Comparison of ENCODE assay signal across 1 cellular context in the genomic region with DNA sequence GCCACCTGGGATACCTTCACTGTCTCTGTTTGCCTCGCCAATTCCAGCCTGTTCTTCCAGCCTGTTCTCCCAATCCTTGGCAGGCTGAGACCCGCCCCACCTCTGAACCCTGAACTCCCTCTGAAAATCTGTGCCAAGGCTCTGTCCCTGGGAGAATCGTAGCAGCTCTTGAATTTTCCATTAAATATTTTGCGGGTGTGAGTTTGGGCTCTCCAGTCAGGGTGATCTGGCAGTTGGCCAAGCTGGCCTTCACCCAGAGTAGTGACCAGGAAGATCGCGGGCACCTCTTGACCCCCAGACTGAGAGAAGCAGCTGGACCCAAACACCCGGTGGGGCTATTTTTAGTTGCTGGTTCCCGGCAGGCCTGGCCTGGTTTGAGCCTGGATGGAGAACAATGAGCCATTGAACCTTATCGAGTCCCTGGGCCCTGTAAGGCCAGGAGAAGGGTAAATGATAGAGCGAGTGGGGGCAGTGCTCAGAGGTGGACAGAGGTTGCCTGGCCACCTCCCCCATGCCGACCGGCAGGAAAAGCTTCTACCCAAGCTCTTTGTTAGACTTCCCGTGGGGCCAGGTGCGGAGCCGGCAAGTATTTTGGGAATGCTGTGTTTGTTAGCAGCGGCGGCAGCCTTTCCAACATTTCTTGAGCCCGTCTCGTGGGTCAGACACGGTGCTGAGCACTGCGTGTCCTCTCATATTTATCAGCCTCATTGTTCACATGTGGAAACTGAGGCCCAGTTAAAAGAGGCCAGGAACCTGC.
TF ChIP-seq lines count a peak whose summit lies in the region.

No MANE protein-coding gene starts in this region.

TF ChIP-seq in HepG2, 621 proteins besides CTCF, POLR2A, EP300 and RAD21 (continued from another document and continues in another):
- TF ChIP-seq, protein P1, sequence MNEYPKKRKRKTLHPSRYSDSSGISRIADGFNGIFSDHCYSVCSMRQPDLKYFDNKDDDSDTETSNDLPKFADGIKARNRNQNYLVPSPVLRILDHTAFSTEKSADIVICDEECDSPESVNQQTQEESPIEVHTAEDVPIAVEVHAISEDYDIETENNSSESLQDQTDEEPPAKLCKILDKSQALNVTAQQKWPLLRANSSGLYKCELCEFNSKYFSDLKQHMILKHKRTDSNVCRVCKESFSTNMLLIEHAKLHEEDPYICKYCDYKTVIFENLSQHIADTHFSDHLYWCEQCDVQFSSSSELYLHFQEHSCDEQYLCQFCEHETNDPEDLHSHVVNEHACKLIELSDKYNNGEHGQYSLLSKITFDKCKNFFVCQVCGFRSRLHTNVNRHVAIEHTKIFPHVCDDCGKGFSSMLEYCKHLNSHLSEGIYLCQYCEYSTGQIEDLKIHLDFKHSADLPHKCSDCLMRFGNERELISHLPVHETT (CRISPR knock-in tag; conservative IDR thresholded peaks at IDR 0.05), result 0 out of 2 replicates have a peak, but pooled peaks have one; percentile 53
- TF ChIP-seq NR2F2 (IDR thresholded peaks at IDR 0.05; ENCODE audit: borderline replicate concordance, low read depth) (peak; percentile 77), KLF16 (CRISPR knock-in tag; IDR thresholded peaks at IDR 0.05) (peak in 1 of 2 experiments; percentile 83; a peak in 2 of 4 replicates), SMAD1 (CRISPR knock-in tag; IDR thresholded peaks at IDR 0.05; ENCODE audit: borderline replicate concordance, low read depth) (no peak; the same call in 1 of the 2 replicates), HNF4A (CRISPR knock-in tag; IDR thresholded peaks at IDR 0.05) (peak; percentile 78), ZNF501 (CRISPR knock-in tag; IDR thresholded peaks at IDR 0.05) (peak; percentile 83), CREM (IDR thresholded peaks at IDR 0.05) (peak; percentile 44; the same call in 1 of the 2 replicates), CREM (CRISPR knock-in tag; IDR thresholded peaks at IDR 0.05) (no peak), ZNF567 (CRISPR knock-in tag; IDR thresholded peaks at IDR 0.05; ENCODE audit: borderline replicate concordance) (0 out of 2 replicates have a peak, but pooled peaks have one; percentile 50), NFE2 (CRISPR knock-in tag; IDR thresholded peaks at IDR 0.05) (no peak), KLF13 (CRISPR knock-in tag; IDR thresholded peaks at IDR 0.05) (0 out of 2 replicates have a peak, but pooled peaks have one; percentile 52), RXRB (CRISPR knock-in tag; IDR thresholded peaks at IDR 0.05; ENCODE audit: borderline replicate concordance) (peak; percentile 94), HNRNPL (IDR thresholded peaks at IDR 0.05; ENCODE audit: low read depth, low read length) (peak; percentile 59; the same call in 1 of the 2 replicates), FOXO1 (CRISPR knock-in tag; IDR thresholded peaks at IDR 0.05) (peak; percentile 64; the same call in 1 of the 2 replicates), ZNF547 (CRISPR knock-in tag; IDR thresholded peaks at IDR 0.05) (0 out of 2 replicates have a peak, but pooled peaks have one; percentile 47), U2AF1 (optimal IDR thresholded peaks at IDR 0.05; ENCODE audit: low read depth, low read length) (no peak), ZNF331 (CRISPR knock-in tag; IDR thresholded peaks at IDR 0.05) (peak; percentile 71; the same call in 1 of the 2 replicates), FOXJ3 (CRISPR knock-in tag; IDR thresholded peaks at IDR 0.05; ENCODE audit: borderline replicate concordance) (peak; percentile 70; the same call in 1 of the 2 replicates), ZNF660 (CRISPR knock-in tag; IDR thresholded peaks at IDR 0.05; ENCODE audit: borderline replicate concordance, low read depth) (no peak), ZNF564 (CRISPR knock-in tag; IDR thresholded peaks at IDR 0.05) (peak; percentile 69; the same call in 1 of the 2 replicates), HNF4G (IDR thresholded peaks at IDR 0.05; ENCODE audit: borderline replicate concordance, low read depth, low read length) (no peak), HNF4G (CRISPR knock-in tag; IDR thresholded peaks at IDR 0.05; ENCODE audit: borderline replicate concordance, low read depth) (peak; percentile 74; the same call in 1 of the 2 replicates), ZFP1 (CRISPR knock-in tag; IDR thresholded peaks at IDR 0.05) (peak; percentile 69; the same call in 1 of the 2 replicates), ZNF850 (CRISPR knock-in tag; conservative IDR thresholded peaks at IDR 0.05) (0 out of 2 replicates have a peak, but pooled peaks have one; percentile 25), GABPA (IDR thresholded peaks at IDR 0.05; ENCODE audit: low read depth, low read length) (no peak), GABPA (CRISPR knock-in tag; IDR thresholded peaks at IDR 0.05; ENCODE audit: low read depth) (peak; percentile 17; the same call in 1 of the 2 replicates)
- TF ChIP-seq, protein P2, sequence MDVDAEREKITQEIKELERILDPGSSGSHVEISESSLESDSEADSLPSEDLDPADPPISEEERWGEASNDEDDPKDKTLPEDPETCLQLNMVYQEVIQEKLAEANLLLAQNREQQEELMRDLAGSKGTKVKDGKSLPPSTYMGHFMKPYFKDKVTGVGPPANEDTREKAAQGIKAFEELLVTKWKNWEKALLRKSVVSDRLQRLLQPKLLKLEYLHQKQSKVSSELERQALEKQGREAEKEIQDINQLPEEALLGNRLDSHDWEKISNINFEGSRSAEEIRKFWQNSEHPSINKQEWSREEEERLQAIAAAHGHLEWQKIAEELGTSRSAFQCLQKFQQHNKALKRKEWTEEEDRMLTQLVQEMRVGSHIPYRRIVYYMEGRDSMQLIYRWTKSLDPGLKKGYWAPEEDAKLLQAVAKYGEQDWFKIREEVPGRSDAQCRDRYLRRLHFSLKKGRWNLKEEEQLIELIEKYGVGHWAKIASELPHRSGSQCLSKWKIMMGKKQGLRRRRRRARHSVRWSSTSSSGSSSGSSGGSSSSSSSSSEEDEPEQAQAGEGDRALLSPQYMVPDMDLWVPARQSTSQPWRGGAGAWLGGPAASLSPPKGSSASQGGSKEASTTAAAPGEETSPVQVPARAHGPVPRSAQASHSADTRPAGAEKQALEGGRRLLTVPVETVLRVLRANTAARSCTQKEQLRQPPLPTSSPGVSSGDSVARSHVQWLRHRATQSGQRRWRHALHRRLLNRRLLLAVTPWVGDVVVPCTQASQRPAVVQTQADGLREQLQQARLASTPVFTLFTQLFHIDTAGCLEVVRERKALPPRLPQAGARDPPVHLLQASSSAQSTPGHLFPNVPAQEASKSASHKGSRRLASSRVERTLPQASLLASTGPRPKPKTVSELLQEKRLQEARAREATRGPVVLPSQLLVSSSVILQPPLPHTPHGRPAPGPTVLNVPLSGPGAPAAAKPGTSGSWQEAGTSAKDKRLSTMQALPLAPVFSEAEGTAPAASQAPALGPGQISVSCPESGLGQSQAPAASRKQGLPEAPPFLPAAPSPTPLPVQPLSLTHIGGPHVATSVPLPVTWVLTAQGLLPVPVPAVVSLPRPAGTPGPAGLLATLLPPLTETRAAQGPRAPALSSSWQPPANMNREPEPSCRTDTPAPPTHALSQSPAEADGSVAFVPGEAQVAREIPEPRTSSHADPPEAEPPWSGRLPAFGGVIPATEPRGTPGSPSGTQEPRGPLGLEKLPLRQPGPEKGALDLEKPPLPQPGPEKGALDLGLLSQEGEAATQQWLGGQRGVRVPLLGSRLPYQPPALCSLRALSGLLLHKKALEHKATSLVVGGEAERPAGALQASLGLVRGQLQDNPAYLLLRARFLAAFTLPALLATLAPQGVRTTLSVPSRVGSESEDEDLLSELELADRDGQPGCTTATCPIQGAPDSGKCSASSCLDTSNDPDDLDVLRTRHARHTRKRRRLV (CRISPR knock-in tag; IDR thresholded peaks at IDR 0.05), result peak; percentile 80; the same call in 1 of the 2 replicates
- TF ChIP-seq, protein P3, sequence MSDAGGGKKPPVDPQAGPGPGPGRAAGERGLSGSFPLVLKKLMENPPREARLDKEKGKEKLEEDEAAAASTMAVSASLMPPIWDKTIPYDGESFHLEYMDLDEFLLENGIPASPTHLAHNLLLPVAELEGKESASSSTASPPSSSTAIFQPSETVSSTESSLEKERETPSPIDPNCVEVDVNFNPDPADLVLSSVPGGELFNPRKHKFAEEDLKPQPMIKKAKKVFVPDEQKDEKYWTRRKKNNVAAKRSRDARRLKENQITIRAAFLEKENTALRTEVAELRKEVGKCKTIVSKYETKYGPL (CRISPR knock-in tag; IDR thresholded peaks at IDR 0.05), result no peak
- TF ChIP-seq, protein P4, sequence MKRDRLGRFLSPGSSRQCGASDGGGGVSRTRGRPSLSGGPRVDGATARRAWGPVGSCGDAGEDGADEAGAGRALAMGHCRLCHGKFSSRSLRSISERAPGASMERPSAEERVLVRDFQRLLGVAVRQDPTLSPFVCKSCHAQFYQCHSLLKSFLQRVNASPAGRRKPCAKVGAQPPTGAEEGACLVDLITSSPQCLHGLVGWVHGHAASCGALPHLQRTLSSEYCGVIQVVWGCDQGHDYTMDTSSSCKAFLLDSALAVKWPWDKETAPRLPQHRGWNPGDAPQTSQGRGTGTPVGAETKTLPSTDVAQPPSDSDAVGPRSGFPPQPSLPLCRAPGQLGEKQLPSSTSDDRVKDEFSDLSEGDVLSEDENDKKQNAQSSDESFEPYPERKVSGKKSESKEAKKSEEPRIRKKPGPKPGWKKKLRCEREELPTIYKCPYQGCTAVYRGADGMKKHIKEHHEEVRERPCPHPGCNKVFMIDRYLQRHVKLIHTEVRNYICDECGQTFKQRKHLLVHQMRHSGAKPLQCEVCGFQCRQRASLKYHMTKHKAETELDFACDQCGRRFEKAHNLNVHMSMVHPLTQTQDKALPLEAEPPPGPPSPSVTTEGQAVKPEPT (CRISPR knock-in tag; IDR thresholded peaks at IDR 0.05; ENCODE audit: low read depth), result no peak
- TF ChIP-seq, protein P5, sequence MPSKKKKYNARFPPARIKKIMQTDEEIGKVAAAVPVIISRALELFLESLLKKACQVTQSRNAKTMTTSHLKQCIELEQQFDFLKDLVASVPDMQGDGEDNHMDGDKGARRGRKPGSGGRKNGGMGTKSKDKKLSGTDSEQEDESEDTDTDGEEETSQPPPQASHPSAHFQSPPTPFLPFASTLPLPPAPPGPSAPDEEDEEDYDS (CRISPR knock-in tag; IDR thresholded peaks at IDR 0.05), result peak; percentile 67
- TF ChIP-seq, protein P6, sequence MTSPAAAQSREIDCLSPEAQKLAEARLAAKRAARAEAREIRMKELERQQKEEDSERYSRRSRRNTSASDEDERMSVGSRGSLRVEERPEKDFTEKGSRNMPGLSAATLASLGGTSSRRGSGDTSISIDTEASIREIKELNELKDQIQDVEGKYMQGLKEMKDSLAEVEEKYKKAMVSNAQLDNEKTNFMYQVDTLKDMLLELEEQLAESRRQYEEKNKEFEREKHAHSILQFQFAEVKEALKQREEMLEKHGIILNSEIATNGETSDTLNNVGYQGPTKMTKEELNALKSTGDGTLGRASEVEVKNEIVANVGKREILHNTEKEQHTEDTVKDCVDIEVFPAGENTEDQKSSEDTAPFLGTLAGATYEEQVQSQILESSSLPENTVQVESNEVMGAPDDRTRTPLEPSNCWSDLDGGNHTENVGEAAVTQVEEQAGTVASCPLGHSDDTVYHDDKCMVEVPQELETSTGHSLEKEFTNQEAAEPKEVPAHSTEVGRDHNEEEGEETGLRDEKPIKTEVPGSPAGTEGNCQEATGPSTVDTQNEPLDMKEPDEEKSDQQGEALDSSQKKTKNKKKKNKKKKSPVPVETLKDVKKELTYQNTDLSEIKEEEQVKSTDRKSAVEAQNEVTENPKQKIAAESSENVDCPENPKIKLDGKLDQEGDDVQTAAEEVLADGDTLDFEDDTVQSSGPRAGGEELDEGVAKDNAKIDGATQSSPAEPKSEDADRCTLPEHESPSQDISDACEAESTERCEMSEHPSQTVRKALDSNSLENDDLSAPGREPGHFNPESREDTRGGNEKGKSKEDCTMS (CRISPR knock-in tag; conservative IDR thresholded peaks at IDR 0.05), result no peak
- TF ChIP-seq, protein P7, sequence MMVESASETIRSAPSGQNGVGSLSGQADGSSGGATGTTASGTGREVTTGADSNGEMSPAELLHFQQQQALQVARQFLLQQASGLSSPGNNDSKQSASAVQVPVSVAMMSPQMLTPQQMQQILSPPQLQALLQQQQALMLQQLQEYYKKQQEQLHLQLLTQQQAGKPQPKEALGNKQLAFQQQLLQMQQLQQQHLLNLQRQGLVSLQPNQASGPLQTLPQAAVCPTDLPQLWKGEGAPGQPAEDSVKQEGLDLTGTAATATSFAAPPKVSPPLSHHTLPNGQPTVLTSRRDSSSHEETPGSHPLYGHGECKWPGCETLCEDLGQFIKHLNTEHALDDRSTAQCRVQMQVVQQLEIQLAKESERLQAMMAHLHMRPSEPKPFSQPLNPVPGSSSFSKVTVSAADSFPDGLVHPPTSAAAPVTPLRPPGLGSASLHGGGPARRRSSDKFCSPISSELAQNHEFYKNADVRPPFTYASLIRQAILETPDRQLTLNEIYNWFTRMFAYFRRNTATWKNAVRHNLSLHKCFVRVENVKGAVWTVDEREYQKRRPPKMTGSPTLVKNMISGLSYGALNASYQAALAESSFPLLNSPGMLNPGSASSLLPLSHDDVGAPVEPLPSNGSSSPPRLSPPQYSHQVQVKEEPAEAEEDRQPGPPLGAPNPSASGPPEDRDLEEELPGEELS (CRISPR knock-in tag; IDR thresholded peaks at IDR 0.05), result peak; percentile 67
- TF ChIP-seq, protein P8, sequence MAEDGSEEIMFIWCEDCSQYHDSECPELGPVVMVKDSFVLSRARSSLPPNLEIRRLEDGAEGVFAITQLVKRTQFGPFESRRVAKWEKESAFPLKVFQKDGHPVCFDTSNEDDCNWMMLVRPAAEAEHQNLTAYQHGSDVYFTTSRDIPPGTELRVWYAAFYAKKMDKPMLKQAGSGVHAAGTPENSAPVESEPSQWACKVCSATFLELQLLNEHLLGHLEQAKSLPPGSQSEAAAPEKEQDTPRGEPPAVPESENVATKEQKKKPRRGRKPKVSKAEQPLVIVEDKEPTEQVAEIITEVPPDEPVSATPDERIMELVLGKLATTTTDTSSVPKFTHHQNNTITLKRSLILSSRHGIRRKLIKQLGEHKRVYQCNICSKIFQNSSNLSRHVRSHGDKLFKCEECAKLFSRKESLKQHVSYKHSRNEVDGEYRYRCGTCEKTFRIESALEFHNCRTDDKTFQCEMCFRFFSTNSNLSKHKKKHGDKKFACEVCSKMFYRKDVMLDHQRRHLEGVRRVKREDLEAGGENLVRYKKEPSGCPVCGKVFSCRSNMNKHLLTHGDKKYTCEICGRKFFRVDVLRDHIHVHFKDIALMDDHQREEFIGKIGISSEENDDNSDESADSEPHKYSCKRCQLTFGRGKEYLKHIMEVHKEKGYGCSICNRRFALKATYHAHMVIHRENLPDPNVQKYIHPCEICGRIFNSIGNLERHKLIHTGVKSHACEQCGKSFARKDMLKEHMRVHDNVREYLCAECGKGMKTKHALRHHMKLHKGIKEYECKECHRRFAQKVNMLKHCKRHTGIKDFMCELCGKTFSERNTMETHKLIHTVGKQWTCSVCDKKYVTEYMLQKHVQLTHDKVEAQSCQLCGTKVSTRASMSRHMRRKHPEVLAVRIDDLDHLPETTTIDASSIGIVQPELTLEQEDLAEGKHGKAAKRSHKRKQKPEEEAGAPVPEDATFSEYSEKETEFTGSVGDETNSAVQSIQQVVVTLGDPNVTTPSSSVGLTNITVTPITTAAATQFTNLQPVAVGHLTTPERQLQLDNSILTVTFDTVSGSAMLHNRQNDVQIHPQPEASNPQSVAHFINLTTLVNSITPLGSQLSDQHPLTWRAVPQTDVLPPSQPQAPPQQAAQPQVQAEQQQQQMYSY (CRISPR knock-in tag; IDR thresholded peaks at IDR 0.05), result no peak
